21 cellular contexts compared by ENCODE assay signal in genomic region chr9:126675147-126675467, GRCh38.
"Had no signal": no experiment of that assay in that cellular context is flagged by ENCODE, and none has a peak within 500 bp of the region (broad histone marks: within the 10 kb centered on the region; RNA-seq: fewer than 3 reads in every experiment).

No MANE protein-coding gene starts in this region.

- H3K4me3 Mint-ChIP-seq: natural killer cell treated with Interleukin-12 subunit alpha and Interleukin-12 subunit beta and Interleukin-15 and Interleukin-18, amount 100 ng/mL, for 72 hours; stimulated activated effector memory CD8-positive, alpha-beta T cell treated with anti-CD3 and anti-CD28 coated beads, Interleukin-12 subunit alpha, Interleukin-12 subunit beta, amount 100 ng/mL, for 72 hours had no signal

- ATAC-seq: esophagus mucosa; gastrocnemius medialis; left colon; left ventricle myocardium superior; natural killer cell treated with Interleukin-12 subunit alpha and Interleukin-12 subunit beta and Interleukin-15 and Interleukin-18, amount 100 ng/mL, for 72 hours; psoas muscle; right lobe of liver; stimulated activated effector memory CD8-positive, alpha-beta T cell treated with anti-CD3 and anti-CD28 coated beads, Interleukin-12 subunit alpha, Interleukin-12 subunit beta, amount 100 ng/mL, for 72 hours; stimulated activated naive CD8-positive, alpha-beta T cell treated with anti-CD3 and anti-CD28 coated beads, Interleukin-15, Interleukin-2, amounts not matched to agents 100 U/mL and 50 U/mL, for 24 hours had no signal

- H3K4me3 ChIP-seq: coronary artery, gastrocnemius medialis, lung, psoas muscle, right lobe of liver, tibial artery, upper lobe of left lung, uterus had no signal

- H3K9me3 ChIP-seq: gastrocnemius medialis, neutrophil, psoas muscle, right lobe of liver, tibial artery, upper lobe of left lung, uterus had no signal

- H3K4me1 ChIP-seq: gastrocnemius medialis, psoas muscle, right lobe of liver, uterus had no signal

- H3K9me3 Mint-ChIP-seq: natural killer cell treated with Interleukin-12 subunit alpha and Interleukin-12 subunit beta and Interleukin-15 and Interleukin-18, amount 100 ng/mL, for 72 hours; stimulated activated effector memory CD8-positive, alpha-beta T cell treated with anti-CD3 and anti-CD28 coated beads, Interleukin-12 subunit alpha, Interleukin-12 subunit beta, amount 100 ng/mL, for 72 hours had no signal

- H3K36me3 Mint-ChIP-seq: natural killer cell treated with Interleukin-12 subunit alpha and Interleukin-12 subunit beta and Interleukin-15 and Interleukin-18, amount 100 ng/mL, for 72 hours had no signal

- H3K36me3 ChIP-seq: gastrocnemius medialis, neutrophil, right lobe of liver, tibial artery, upper lobe of left lung, uterus had no signal

- H3K27ac ChIP-seq: coronary artery, gastrocnemius medialis, neutrophil, psoas muscle, right lobe of liver, tibial artery, upper lobe of left lung, uterus had no signal

- H3K27ac Mint-ChIP-seq: natural killer cell treated with Interleukin-12 subunit alpha and Interleukin-12 subunit beta and Interleukin-15 and Interleukin-18, amount 100 ng/mL, for 72 hours; stimulated activated effector memory CD8-positive, alpha-beta T cell treated with anti-CD3 and anti-CD28 coated beads, Interleukin-12 subunit alpha, Interleukin-12 subunit beta, amount 100 ng/mL, for 72 hours had no signal

- DNase-seq: effector CD4-positive, alpha-beta T cell; gastrocnemius medialis; left colon; left ventricle myocardium superior; mesenchymal stem cell; midbrain; psoas muscle; retina; right lobe of liver; stimulated activated CD4-positive, alpha-beta T cell treated with anti-CD3 and anti-CD28 coated beads, Interleukin-4, amount 100 ng/mL, for 1 hour; stimulated activated CD8-positive, alpha-beta memory T cell treated with anti-CD3 and anti-CD28 coated beads, Interleukin-4, amount 100 ng/mL, for 48 hours; stimulated activated naive CD8-positive, alpha-beta T cell treated with anti-CD3 and anti-CD28 coated beads, Interleukin-15, Interleukin-2, amounts not matched to agents 100 U/mL and 50 U/mL, for 24 hours; tibial artery; upper lobe of left lung; uterus had no signal
